Comparison of ENCODE assay signal across 32 cellular contexts in genomic region chrX:123140454-123140853, GRCh38. TPM values are rescaled to one million over a fixed set of nuclear protein-coding genes. Genes with fewer than 3 reads are reported as not detected.
"Had no signal": no experiment of that assay in that cellular context is flagged by ENCODE, and none has a peak within 500 bp of the region (broad histone marks: within the 10 kb centered on the region; RNA-seq: fewer than 3 reads in every experiment).

No MANE protein-coding gene starts in this region.

- H3K27ac Mint-ChIP-seq: activated CD4-positive, alpha-beta memory T cell treated with anti-CD3 and anti-CD28 coated beads, Interleukin-2, amount 10 ng/mL, durations not matched to agents 7 days and 5 days; activated CD4-positive, alpha-beta T cell treated with anti-CD3 and anti-CD28 coated beads for 36 hours; activated CD4-positive, alpha-beta T cell treated with anti-CD3 and anti-CD28 coated beads, Interleukin-2, amount 10 ng/mL, durations not matched to agents 24 days and 14 days; activated naive CD4-positive, alpha-beta T cell treated with anti-CD3 and anti-CD28 coated beads for 36 hours; activated naive CD4-positive, alpha-beta T cell treated with anti-CD3 and anti-CD28 coated beads, Interleukin-2, amount 50 U/mL, for 24 hours; activated naive CD8-positive, alpha-beta T cell treated with anti-CD3 and anti-CD28 coated beads for 36 hours; activated naive CD8-positive, alpha-beta T cell treated with anti-CD3 and anti-CD28 coated beads, Interleukin-2, amount 50 U/mL, for 24 hours; activated T-helper 1 cell treated with anti-CD3 and anti-CD28 coated beads, Interleukin-12 subunit alpha, Interleukin-12 subunit beta, Interleukin-2, Interleukin-4 antibody, amounts not matched to agents 30 ng/mL and 10 ng/mL and 1 ng/mL, durations not matched to agents 14 hours and 24 hours and 36 hours; activated T-helper 2 cell treated with anti-CD3 and anti-CD28 coated beads, Interferon-gamma antibody, Interleukin-2, Interleukin-4, amounts not matched to agents 10 μg/mL and 5 μg/mL and 100 μg/mL, durations not matched to agents 14 hours and 24 hours and 36 hours; brain; endodermal cell had no signal

- H3K27ac ChIP-seq: adrenal gland, breast epithelium, cardiac muscle cell, colonic mucosa had no signal

- DNase-seq: activated CD4-positive, alpha-beta memory T cell treated with anti-CD3 and anti-CD28 coated beads, Interleukin-2, amount 10 ng/mL, durations not matched to agents 7 days and 5 days; activated CD4-positive, alpha-beta T cell treated with anti-CD3 and anti-CD28 coated beads for 36 hours; activated CD4-positive, alpha-beta T cell treated with anti-CD3 and anti-CD28 coated beads, Interleukin-2, amount 10 ng/mL, durations not matched to agents 24 days and 14 days; activated CD4-positive, CD25-positive, alpha-beta regulatory T cell; activated CD4-positive, CD25-positive, alpha-beta regulatory T cell treated with anti-CD3 and anti-CD28 coated beads, Interleukin-2, amount 50 U/mL, for 72 hours; activated effector memory CD4-positive, alpha-beta T cell treated with anti-CD3 and anti-CD28 coated beads, Interleukin-2, amount 50 U/mL, for 16 hours; activated naive CD4-positive, alpha-beta T cell treated with anti-CD3 and anti-CD28 coated beads for 36 hours; activated naive CD8-positive, alpha-beta T cell treated with anti-CD3 and anti-CD28 coated beads for 36 hours; activated naive CD8-positive, alpha-beta T cell treated with anti-CD3 and anti-CD28 coated beads, Interleukin-2, amount 50 U/mL, for 24 hours; activated T-cell treated with anti-CD3 and anti-CD28 coated beads, Interleukin-2, amount 50 U/mL, for 1 hour; activated T-cell treated with anti-CD3 and anti-CD28 coated beads, Interleukin-2, amount 50 U/mL, for 48 hours; adrenal gland; amygdala; aorta; central memory CD4-positive, alpha-beta T cell; cerebellar nuclear complex; colonic mucosa; effector CD8-positive, alpha-beta T cell; endodermal cell; foreskin fibroblast; glutamatergic neuron; T-helper 2 cell had no signal

- H3K9me3 ChIP-seq: adrenal gland, breast epithelium, colonic mucosa had no signal

- H3K4me3 ChIP-seq: adrenal gland, breast epithelium, cardiac muscle cell, colonic mucosa had no signal

- H3K36me3 ChIP-seq: adrenal gland, breast epithelium, cardiac muscle cell, colonic mucosa had no signal

- H3K4me3 Mint-ChIP-seq: activated CD4-positive, alpha-beta memory T cell treated with anti-CD3 and anti-CD28 coated beads, Interleukin-2, amount 10 ng/mL, durations not matched to agents 7 days and 5 days; activated CD4-positive, alpha-beta T cell treated with anti-CD3 and anti-CD28 coated beads for 36 hours; activated CD4-positive, alpha-beta T cell treated with anti-CD3 and anti-CD28 coated beads, Interleukin-2, amount 10 ng/mL, durations not matched to agents 24 days and 14 days; activated naive CD4-positive, alpha-beta T cell treated with anti-CD3 and anti-CD28 coated beads for 36 hours; activated naive CD4-positive, alpha-beta T cell treated with anti-CD3 and anti-CD28 coated beads, Interleukin-2, amount 50 U/mL, for 24 hours; activated naive CD8-positive, alpha-beta T cell treated with anti-CD3 and anti-CD28 coated beads for 36 hours; activated naive CD8-positive, alpha-beta T cell treated with anti-CD3 and anti-CD28 coated beads, Interleukin-2, amount 50 U/mL, for 24 hours; activated T-helper 1 cell treated with anti-CD3 and anti-CD28 coated beads, Interleukin-12 subunit alpha, Interleukin-12 subunit beta, Interleukin-2, Interleukin-4 antibody, amounts not matched to agents 30 ng/mL and 10 ng/mL and 1 ng/mL, durations not matched to agents 14 hours and 24 hours and 36 hours; brain; endodermal cell had no signal

- H3K27me3 Mint-ChIP-seq: activated CD4-positive, alpha-beta memory T cell treated with anti-CD3 and anti-CD28 coated beads, Interleukin-2, amount 10 ng/mL, durations not matched to agents 7 days and 5 days; activated CD4-positive, alpha-beta T cell treated with anti-CD3 and anti-CD28 coated beads for 36 hours; activated CD4-positive, alpha-beta T cell treated with anti-CD3 and anti-CD28 coated beads, Interleukin-2, amount 10 ng/mL, durations not matched to agents 24 days and 14 days; activated naive CD4-positive, alpha-beta T cell treated with anti-CD3 and anti-CD28 coated beads, Interleukin-2, amount 50 U/mL, for 24 hours; activated naive CD8-positive, alpha-beta T cell treated with anti-CD3 and anti-CD28 coated beads for 36 hours; activated naive CD8-positive, alpha-beta T cell treated with anti-CD3 and anti-CD28 coated beads, Interleukin-2, amount 50 U/mL, for 24 hours; brain had no signal

- FAIRE-seq: frontal cortex had no signal

- H3K4me1 Mint-ChIP-seq: activated CD4-positive, alpha-beta memory T cell treated with anti-CD3 and anti-CD28 coated beads, Interleukin-2, amount 10 ng/mL, durations not matched to agents 7 days and 5 days; activated CD4-positive, alpha-beta T cell treated with anti-CD3 and anti-CD28 coated beads for 36 hours; activated CD4-positive, alpha-beta T cell treated with anti-CD3 and anti-CD28 coated beads, Interleukin-2, amount 10 ng/mL, durations not matched to agents 24 days and 14 days; activated naive CD4-positive, alpha-beta T cell treated with anti-CD3 and anti-CD28 coated beads, Interleukin-2, amount 50 U/mL, for 24 hours; activated naive CD8-positive, alpha-beta T cell treated with anti-CD3 and anti-CD28 coated beads for 36 hours; activated naive CD8-positive, alpha-beta T cell treated with anti-CD3 and anti-CD28 coated beads, Interleukin-2, amount 50 U/mL, for 24 hours; brain had no signal

- ATAC-seq: activated CD4-positive, alpha-beta T cell treated with anti-CD3 and anti-CD28 coated beads for 36 hours; activated naive CD8-positive, alpha-beta T cell treated with anti-CD3 and anti-CD28 coated beads, Interleukin-2, amount 50 U/mL, for 24 hours; esophagus mucosa had no signal

- H3K9me3 Mint-ChIP-seq: activated CD4-positive, alpha-beta memory T cell treated with anti-CD3 and anti-CD28 coated beads, Interleukin-2, amount 10 ng/mL, durations not matched to agents 7 days and 5 days; activated CD4-positive, alpha-beta T cell treated with anti-CD3 and anti-CD28 coated beads, Interleukin-2, amount 10 ng/mL, durations not matched to agents 24 days and 14 days; activated naive CD4-positive, alpha-beta T cell treated with anti-CD3 and anti-CD28 coated beads for 36 hours; activated naive CD4-positive, alpha-beta T cell treated with anti-CD3 and anti-CD28 coated beads, Interleukin-2, amount 50 U/mL, for 24 hours; activated naive CD8-positive, alpha-beta T cell treated with anti-CD3 and anti-CD28 coated beads for 36 hours; activated naive CD8-positive, alpha-beta T cell treated with anti-CD3 and anti-CD28 coated beads, Interleukin-2, amount 50 U/mL, for 24 hours; activated T-helper 1 cell treated with anti-CD3 and anti-CD28 coated beads, Interleukin-12 subunit alpha, Interleukin-12 subunit beta, Interleukin-2, Interleukin-4 antibody, amounts not matched to agents 30 ng/mL and 10 ng/mL and 1 ng/mL, durations not matched to agents 14 hours and 24 hours and 36 hours; activated T-helper 2 cell treated with anti-CD3 and anti-CD28 coated beads, Interferon-gamma antibody, Interleukin-2, Interleukin-4, amounts not matched to agents 10 μg/mL and 5 μg/mL and 100 μg/mL, durations not matched to agents 14 hours and 24 hours and 36 hours; brain had no signal

- H3K4me1 ChIP-seq: adrenal gland, breast epithelium, colonic mucosa had no signal

- H3K36me3 Mint-ChIP-seq: activated naive CD4-positive, alpha-beta T cell treated with anti-CD3 and anti-CD28 coated beads, Interleukin-2, amount 50 U/mL, for 24 hours; activated naive CD8-positive, alpha-beta T cell treated with anti-CD3 and anti-CD28 coated beads for 36 hours; brain had no signal

- H3K27me3 ChIP-seq: adrenal gland, breast epithelium, cardiac muscle cell, colonic mucosa had no signal

RNA-seq across cellular contexts. Expression of gene GRIA3, which starts 43.6 kb away (rescaled TPM):
- total RNA-seq: activated CD4-positive, alpha-beta memory T cell treated with anti-CD3 and anti-CD28 coated beads, Interleukin-2, amount 10 ng/mL, durations not matched to agents 7 days and 5 days; activated CD4-positive, alpha-beta T cell treated with anti-CD3 and anti-CD28 coated beads for 36 hours; activated CD4-positive, alpha-beta T cell treated with anti-CD3 and anti-CD28 coated beads, Interleukin-2, amount 10 ng/mL, durations not matched to agents 24 days and 14 days; activated naive CD4-positive, alpha-beta T cell treated with anti-CD3 and anti-CD28 coated beads for 36 hours; activated naive CD8-positive, alpha-beta T cell treated with anti-CD3 and anti-CD28 coated beads for 36 hours; activated T-helper 1 cell treated with anti-CD3 and anti-CD28 coated beads, Interleukin-12 subunit alpha, Interleukin-12 subunit beta, Interleukin-2, Interleukin-4 antibody, amounts not matched to agents 30 ng/mL and 10 ng/mL and 1 ng/mL, durations not matched to agents 14 hours and 24 hours and 36 hours; activated T-helper 2 cell treated with anti-CD3 and anti-CD28 coated beads, Interferon-gamma antibody, Interleukin-2, Interleukin-4, amounts not matched to agents 10 μg/mL and 5 μg/mL and 100 μg/mL, durations not matched to agents 14 hours and 24 hours and 36 hours; dermis microvascular lymphatic vessel endothelial cell; T-helper 1 cell treated with Interleukin-12 subunit alpha and Interleukin-12 subunit beta and Interleukin-4 antibody, amounts not matched to agents 30 ng/mL and 1 ng/mL, for 36 hours had no signal
